ENCODE assay signal across 8 cellular contexts in the genomic region with DNA sequence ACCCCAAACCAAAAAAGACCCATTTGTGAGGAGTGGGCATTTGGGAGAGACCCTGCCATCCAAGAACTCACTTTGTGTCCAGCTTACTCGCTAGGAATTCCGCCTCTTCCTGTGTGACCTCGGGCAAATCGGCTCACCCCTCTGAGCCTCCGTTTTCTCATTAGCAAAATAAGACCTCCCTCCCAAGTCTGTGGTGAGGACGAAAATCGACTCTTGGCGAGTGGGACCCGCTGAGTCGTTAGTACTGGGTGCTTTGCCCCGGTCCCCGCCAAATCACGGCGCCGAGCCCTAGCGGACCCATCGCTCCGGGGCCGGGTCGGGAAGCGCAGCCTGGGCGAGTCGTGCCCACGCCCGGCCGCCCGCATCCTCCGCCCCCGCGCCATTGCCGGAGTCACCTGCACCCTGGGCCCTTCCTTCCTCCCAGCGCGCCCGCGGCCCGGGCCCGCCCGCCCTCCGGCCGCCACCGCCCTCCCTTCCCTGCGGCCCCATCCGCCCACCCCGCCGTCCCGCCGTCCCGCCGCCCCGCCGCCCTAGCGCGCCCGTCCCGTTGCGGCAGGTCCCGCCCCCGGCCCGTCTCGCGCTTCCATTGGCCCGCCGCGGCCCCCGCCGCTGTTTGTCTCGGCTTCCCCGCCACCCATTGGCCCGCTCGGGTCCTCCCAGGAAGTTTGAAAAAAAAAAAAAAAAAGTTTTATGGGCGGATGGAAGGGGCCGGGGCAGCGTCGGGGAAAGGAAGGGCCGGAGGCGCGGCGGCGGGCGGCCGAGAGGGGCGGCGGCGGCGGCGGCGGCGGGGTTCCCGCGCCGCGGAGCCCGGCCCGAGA. TPM values are rescaled to one million over a fixed set of nuclear protein-coding genes. Genes with fewer than 3 reads are reported as not detected.
DNase-seq lines count a peak whose midpoint lies in the region; ATAC-seq and TF ChIP-seq lines count a peak whose summit lies in the region.

No MANE protein-coding gene starts in this region.

- H3K4me3 ChIP-seq in Panc1 (ENCODE audit: low read depth in 2 of 2, low read length in 2 of 2) (peak overlapping the region; percentile 81 to 87), esophagus muscularis mucosa (peak overlapping the region; percentile 76 to 98 (median 88)), muscle layer of duodenum (ENCODE audit: low read depth in 1 of 2, low read length in 2 of 2) (peak overlapping the region; percentile 74 to 92)

- H3K9me3 ChIP-seq in Panc1 (ENCODE audit: control insufficient read depth, insufficient read depth, low read depth, low read length) (no peaks in the 10 kb centered on the region), esophagus muscularis mucosa (no peaks in the 10 kb centered on the region), muscle layer of duodenum (ENCODE audit: control insufficient read depth in 1 of 2, low read length in 2 of 2) (no peaks in the 10 kb centered on the region)

- TSS peak; percentile 88 for BruUV-seq in Panc1 (replicated peaks; lab: Mats Ljungman, UMichigan)

- intact Hi-C loops in Panc1 (cut with micrococcal nuclease; ENCODE audit: unreplicated experiment): no loop called here
- intact Hi-C loops in esophagus muscularis mucosa (cut with DNase I): loop anchor here (5.0 kb wide), 1 partner anchor 62 kb away; a partner anchor contains a TSS

- H3K36me3 ChIP-seq in Panc1 (ENCODE audit: control insufficient read depth, insufficient read depth, low read length) (no peaks in the 10 kb centered on the region; the same call in 1 of the 2 replicates), esophagus muscularis mucosa (no peaks in the 10 kb centered on the region), muscle layer of duodenum (ENCODE audit: control insufficient read depth in 1 of 2, insufficient read depth in 2 of 2, low read length in 2 of 2) (no peaks in the 10 kb centered on the region)

- H3K4me1 Mint-ChIP-seq in activated T-cell treated with anti-CD3 and anti-CD28 coated beads, Interleukin-2, amount 50 U/mL, for 72 hours (ENCODE audit: low read depth): peaks cover 21% of the 10 kb centered on the region

- peaks cover 49% of the 10 kb centered on the region for H3K4me1 ChIP-seq in Panc1 (ENCODE audit: control insufficient read depth, insufficient read depth, low read length)
- peaks cover 61 to 89% (median 89%) of the 10 kb centered on the region in 4 donors for H3K4me1 ChIP-seq in esophagus muscularis mucosa
- peaks cover 35 to 75% of the 10 kb centered on the region in 2 donors for H3K4me1 ChIP-seq in muscle layer of duodenum (ENCODE audit: control insufficient read depth in 1 of 2, insufficient read depth in 2 of 2, low read length in 2 of 2)

- in situ Hi-C loops in Panc1 (cut with HindIII; ENCODE audit: low pct_unique_long_range_greater_than_20kb, low sequenced_read_pairs): no loop called here

- CTCF ChIA-PET in Panc1 (lab: Charles Lee): no interaction called here

- peak overlapping the region; percentile 83 for H3K27ac Mint-ChIP-seq in activated T-cell treated with anti-CD3 and anti-CD28 coated beads, Interleukin-2, amount 50 U/mL, for 72 hours

- TF ChIP-seq EP300 in esophagus muscularis mucosa (IDR thresholded peaks at IDR 0.05): no peak

- peak; percentile 64 for ATAC-seq in GM19455 (IDR thresholded peaks at IDR 0.05; ENCODE audit: unreplicated experiment)
- ATAC-seq in Panc1: peak; percentile 80
- ATAC-seq in activated T-cell treated with anti-CD3 and anti-CD28 coated beads, Interleukin-2, amount 50 U/mL, for 72 hours (replicated peaks in 1 of 2): peak; percentile 93 to 96

- POLR2A ChIA-PET in Panc1 (lab: Charles Lee): no interaction called here

- H3K27me3 ChIP-seq in Panc1 (ENCODE audit: control insufficient read depth, insufficient read depth, low read length): no peaks in the 10 kb centered on the region
- H3K27me3 ChIP-seq in esophagus muscularis mucosa: no peaks in the 10 kb centered on the region
- H3K27me3 ChIP-seq in muscle layer of duodenum (ENCODE audit: low read depth, low read length): no peaks in the 10 kb centered on the region

- no peak for TF ChIP-seq POLR2A in esophagus muscularis mucosa (IDR thresholded peaks at IDR 0.05; ENCODE audit: low read depth)

- H3K36me3 Mint-ChIP-seq in activated T-cell treated with anti-CD3 and anti-CD28 coated beads, Interleukin-2, amount 50 U/mL, for 72 hours (ENCODE audit: insufficient read depth in 2 of 2): peaks cover 0 to 1% of the 10 kb centered on the region in 2 donors

- TF ChIP-seq CTCF in Panc1 (IDR thresholded peaks at IDR 0.05): no peak
- TF ChIP-seq CTCF in esophagus muscularis mucosa (IDR thresholded peaks at IDR 0.05): no peak

- H3K9me3 Mint-ChIP-seq in activated T-cell treated with anti-CD3 and anti-CD28 coated beads, Interleukin-2, amount 50 U/mL, for 72 hours: no peaks in the 10 kb centered on the region

- no peaks in the 10 kb centered on the region for H3K27me3 Mint-ChIP-seq in activated T-cell treated with anti-CD3 and anti-CD28 coated beads, Interleukin-2, amount 50 U/mL, for 72 hours (ENCODE audit: low read depth)

- peak overlapping the region; percentile 86 to 87 for H3K4me3 Mint-ChIP-seq in activated T-cell treated with anti-CD3 and anti-CD28 coated beads, Interleukin-2, amount 50 U/mL, for 72 hours

- under 1% methylated on average over 37 of the region's 94 CpGs for WGBS in esophagus muscularis mucosa

- DNase-seq in C1 segment of cervical spinal cord (lab: John Stamatoyannopoulos, UW) (peak in 13 of 14 donors; percentile 33 to 90 (median 73)), HUDEP-2 (lab: John Stamatoyannopoulos, UW; ENCODE audit: unreplicated experiment in 76 of 76) (peak in 71 of 76 experiments; percentile 31 to 89 (median 72)), Panc1 (ENCODE audit: low read depth, low spot score) (no peak), esophagus muscularis mucosa (ENCODE audit: extremely low spot score) (peak; percentile 96)
- DNase-seq in activated T-cell treated with anti-CD3 and anti-CD28 coated beads, Interleukin-2, amount 50 U/mL, for 72 hours: peak; percentile 90
- DNase-seq in stimulated activated CD8-positive, alpha-beta memory T cell treated with anti-CD3 and anti-CD28 coated beads, Interleukin-4, amount 100 ng/mL, for 48 hours: peak; percentile 91

- H3K27ac ChIP-seq in Panc1 (ENCODE audit: low read length) (peak overlapping the region; percentile 90), esophagus muscularis mucosa (replicated peaks in 1 of 4) (peak overlapping the region; percentile 90 to 96 (median 91)), muscle layer of duodenum (ENCODE audit: low read length) (peak overlapping the region; percentile 75)

RNA-seq across cellular contexts. Expression of a gene that starts 48.9 kb away (rescaled TPM):
- total RNA-seq in Panc1 (2021; ENCODE audit: unreplicated experiment) (50.5 TPM), esophagus muscularis mucosa (100 to 1,000 TPM; 150 to 208 (median 182) TPM)
- 64.5 TPM for polyA plus RNA-seq in Panc1 (2012; ENCODE audit: insufficient read length)
- total RNA-seq in activated T-cell treated with anti-CD3 and anti-CD28 coated beads, Interleukin-2, amount 50 U/mL, for 72 hours: 10 to 100 TPM; 25.4 to 28.6 TPM

RNA-seq across cellular contexts. Expression of a gene that starts 59.6 kb away (rescaled TPM):
- 32.7 TPM for total RNA-seq in Panc1 (2021; ENCODE audit: unreplicated experiment)
- polyA plus RNA-seq in Panc1 (2012; ENCODE audit: insufficient read length): 37.2 TPM
- 10 to 100 TPM; 31.3 to 36.3 TPM for total RNA-seq in activated T-cell treated with anti-CD3 and anti-CD28 coated beads, Interleukin-2, amount 50 U/mL, for 72 hours
- 10 to 100 TPM in 3 of 4 donors, 1 to 10 TPM in 1; 9.1 to 18.4 (median 14.5) TPM for total RNA-seq in esophagus muscularis mucosa
